Comparison of ENCODE assay signal across 26 cellular contexts in genomic region chr16:13113786-13114185, GRCh38.
"Had no signal": no experiment of that assay in that cellular context is flagged by ENCODE, and none has a peak within 500 bp of the region (broad histone marks: within the 10 kb centered on the region; RNA-seq: fewer than 3 reads in every experiment).

No MANE protein-coding gene starts in this region.

- H3K27ac Mint-ChIP-seq: activated B cell treated with CpG ODN at 0.5 μM for 24 hours; activated CD4-positive, alpha-beta T cell treated with anti-CD3 and anti-CD28 coated beads, Interleukin-2, amount 10 ng/mL, durations not matched to agents 24 days and 14 days; activated CD8-positive, alpha-beta memory T cell treated with anti-CD3 and anti-CD28 coated beads, Interleukin-2, amount 10 ng/mL, durations not matched to agents 7 days and 5 days; activated naive CD4-positive, alpha-beta T cell treated with anti-CD3 and anti-CD28 coated beads, Interleukin-2, amount 50 U/mL, for 72 hours; activated naive CD8-positive, alpha-beta T cell treated with anti-CD3 and anti-CD28 coated beads, Interleukin-2, amount 50 U/mL, for 24 hours; T-cell had no signal

- DNase-seq: activated B cell treated with CpG ODN at 0.5 μM for 24 hours; activated CD4-positive, alpha-beta T cell treated with anti-CD3 and anti-CD28 coated beads for 1 hour; activated CD4-positive, alpha-beta T cell treated with anti-CD3 and anti-CD28 coated beads, Interleukin-2, amount 10 ng/mL, durations not matched to agents 24 days and 14 days; activated CD4-positive, alpha-beta T cell treated with anti-CD3 and anti-CD28 coated beads, Interleukin-2, amount 50 U/mL, for 48 hours; activated CD8-positive, alpha-beta memory T cell treated with anti-CD3 and anti-CD28 coated beads, Interleukin-2, amount 10 ng/mL, durations not matched to agents 7 days and 5 days; activated effector memory CD4-positive, alpha-beta T cell treated with anti-CD3 and anti-CD28 coated beads, Interleukin-2, amount 50 U/mL, for 16 hours; activated naive CD4-positive, alpha-beta T cell treated with Interleukin-2 at 50 U/mL for 16 hours; activated naive CD8-positive, alpha-beta T cell treated with anti-CD3 and anti-CD28 coated beads, Interleukin-2, amount 50 U/mL, for 24 hours; activated T-cell treated with anti-CD3 and anti-CD28 coated beads, Interleukin-2, amount 50 U/mL, for 4 hours; amniotic stem cell; Kasumi-1; KBM-7; NCI-H1092; NCI-H1417; NCI-H1930; NCI-H2171; NCI-H2227 treated with DMSO at 0.1 percent for 48 hours; NCI-H526; NCI-H82; T-cell; T-helper 2 cell; T1000 had no signal

- H3K9me3 ChIP-seq: ascending aorta had no signal

- H3K36me3 Mint-ChIP-seq: activated CD8-positive, alpha-beta memory T cell treated with anti-CD3 and anti-CD28 coated beads, Interleukin-2, amount 10 ng/mL, durations not matched to agents 7 days and 5 days; activated naive CD4-positive, alpha-beta T cell treated with anti-CD3 and anti-CD28 coated beads, Interleukin-2, amount 50 U/mL, for 72 hours; brain; T-cell had no signal

- H3K36me3 ChIP-seq: ascending aorta had no signal

- H3K27ac ChIP-seq: SK-N-MC had no signal

- H3K4me3 ChIP-seq: ascending aorta, SK-N-MC had no signal

- H3K27me3 Mint-ChIP-seq: activated B cell treated with CpG ODN at 0.5 μM for 24 hours; activated CD4-positive, alpha-beta T cell treated with anti-CD3 and anti-CD28 coated beads, Interleukin-2, amount 10 ng/mL, durations not matched to agents 24 days and 14 days; activated CD8-positive, alpha-beta memory T cell treated with anti-CD3 and anti-CD28 coated beads, Interleukin-2, amount 10 ng/mL, durations not matched to agents 7 days and 5 days had no signal

- H3K27me3 ChIP-seq: ascending aorta had no signal

- ATAC-seq: activated CD8-positive, alpha-beta memory T cell treated with anti-CD3 and anti-CD28 coated beads, Interleukin-2, amount 10 ng/mL, durations not matched to agents 7 days and 5 days; activated naive CD4-positive, alpha-beta T cell treated with anti-CD3 and anti-CD28 coated beads, Interleukin-2, amount 50 U/mL, for 72 hours; activated naive CD8-positive, alpha-beta T cell treated with anti-CD3 and anti-CD28 coated beads, Interleukin-2, amount 50 U/mL, for 24 hours; activated T-cell treated with anti-CD3 and anti-CD28 coated beads, Interleukin-2, amount 50 U/mL, for 4 hours; T-cell had no signal

- H3K4me3 Mint-ChIP-seq: activated B cell treated with CpG ODN at 0.5 μM for 24 hours; activated CD4-positive, alpha-beta T cell treated with anti-CD3 and anti-CD28 coated beads, Interleukin-2, amount 10 ng/mL, durations not matched to agents 24 days and 14 days; activated CD8-positive, alpha-beta memory T cell treated with anti-CD3 and anti-CD28 coated beads, Interleukin-2, amount 10 ng/mL, durations not matched to agents 7 days and 5 days; activated naive CD8-positive, alpha-beta T cell treated with anti-CD3 and anti-CD28 coated beads, Interleukin-2, amount 50 U/mL, for 24 hours; activated T-cell treated with anti-CD3 and anti-CD28 coated beads, Interleukin-2, amount 50 U/mL, for 4 hours; brain; T-cell had no signal

- H3K4me1 Mint-ChIP-seq: activated B cell treated with CpG ODN at 0.5 μM for 24 hours; activated CD4-positive, alpha-beta T cell treated with anti-CD3 and anti-CD28 coated beads, Interleukin-2, amount 10 ng/mL, durations not matched to agents 24 days and 14 days; activated CD8-positive, alpha-beta memory T cell treated with anti-CD3 and anti-CD28 coated beads, Interleukin-2, amount 10 ng/mL, durations not matched to agents 7 days and 5 days; activated naive CD8-positive, alpha-beta T cell treated with anti-CD3 and anti-CD28 coated beads, Interleukin-2, amount 50 U/mL, for 24 hours; T-cell had no signal
